ENCODE assay signal across 1 cellular context in the genomic region with DNA sequence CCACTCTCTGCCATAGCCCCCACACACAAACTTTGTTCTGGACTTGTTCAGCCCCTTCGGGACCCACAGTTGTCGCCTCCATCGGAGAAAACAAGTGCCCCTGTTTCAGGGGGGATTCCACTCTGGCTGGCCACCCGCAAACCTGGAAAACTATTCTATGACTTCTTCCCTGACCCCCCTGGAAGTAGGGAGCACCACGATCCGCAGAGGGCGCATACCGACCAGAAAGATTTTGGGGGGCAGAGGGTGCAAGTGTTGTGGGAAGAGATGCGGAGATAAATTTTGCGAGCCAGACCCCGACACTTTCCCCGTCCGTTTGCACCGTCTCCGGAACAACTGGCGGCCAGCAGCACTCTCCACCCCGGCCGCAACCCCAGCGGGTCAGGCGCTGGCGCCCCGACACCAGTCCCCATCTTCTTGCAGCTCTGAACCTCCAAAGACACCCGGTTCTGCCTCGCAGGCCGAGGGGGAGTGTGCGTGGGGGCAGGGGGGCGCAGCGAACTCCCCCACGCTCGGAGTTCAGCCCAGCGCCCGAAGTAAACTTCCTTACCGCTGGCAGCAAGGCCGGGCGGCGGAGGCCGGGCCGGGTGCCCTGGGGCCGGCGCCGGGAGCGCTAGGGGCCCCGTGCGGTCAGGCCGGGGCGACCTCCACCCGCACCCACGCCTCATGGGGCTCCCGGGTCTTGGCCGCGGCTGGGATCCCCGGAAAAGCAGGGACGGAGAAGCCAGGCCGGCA.
A peak's percentile ranks its signal among the peaks of the same experiment; 100 is the strongest.
TF ChIP-seq lines count a peak whose summit lies in the region.

No MANE protein-coding gene starts in this region.

TF ChIP-seq in HepG2, 621 proteins besides CTCF, POLR2A, EP300 and RAD21 (continued from another document and continues in another):
- TF ChIP-seq, protein P1, sequence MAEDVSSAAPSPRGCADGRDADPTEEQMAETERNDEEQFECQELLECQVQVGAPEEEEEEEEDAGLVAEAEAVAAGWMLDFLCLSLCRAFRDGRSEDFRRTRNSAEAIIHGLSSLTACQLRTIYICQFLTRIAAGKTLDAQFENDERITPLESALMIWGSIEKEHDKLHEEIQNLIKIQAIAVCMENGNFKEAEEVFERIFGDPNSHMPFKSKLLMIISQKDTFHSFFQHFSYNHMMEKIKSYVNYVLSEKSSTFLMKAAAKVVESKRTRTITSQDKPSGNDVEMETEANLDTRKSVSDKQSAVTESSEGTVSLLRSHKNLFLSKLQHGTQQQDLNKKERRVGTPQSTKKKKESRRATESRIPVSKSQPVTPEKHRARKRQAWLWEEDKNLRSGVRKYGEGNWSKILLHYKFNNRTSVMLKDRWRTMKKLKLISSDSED (CRISPR knock-in tag; IDR thresholded peaks at IDR 0.05) = peak; percentile 62; the same call in 1 of the 2 replicates
- no peak for TF ChIP-seq TRIM24 (CRISPR knock-in tag; IDR thresholded peaks at IDR 0.05)
- TF ChIP-seq MTA1 (CRISPR knock-in tag; IDR thresholded peaks at IDR 0.05; ENCODE audit: borderline replicate concordance) = no peak
- TF ChIP-seq, protein P2, sequence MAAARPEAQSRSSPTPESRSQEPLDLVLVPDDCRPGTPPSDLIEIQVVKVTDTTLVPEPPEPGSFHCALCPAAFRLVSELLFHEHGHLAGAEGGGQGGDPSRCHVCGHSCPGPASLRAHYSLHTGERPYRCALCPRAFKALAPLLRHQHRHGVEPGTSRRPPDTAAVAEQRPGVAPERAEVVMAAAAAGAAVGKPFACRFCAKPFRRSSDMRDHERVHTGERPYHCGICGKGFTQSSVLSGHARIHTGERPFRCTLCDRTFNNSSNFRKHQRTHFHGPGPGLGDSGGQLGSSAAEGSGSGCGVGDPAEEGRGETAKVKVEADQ (CRISPR knock-in tag; IDR thresholded peaks at IDR 0.05; ENCODE audit: borderline replicate concordance) = no peak
- TF ChIP-seq MIER2 (CRISPR knock-in tag; IDR thresholded peaks at IDR 0.05) = no peak
- no peak for TF ChIP-seq FLYWCH1 (CRISPR knock-in tag; IDR thresholded peaks at IDR 0.05)
- TF ChIP-seq ZNF12 (CRISPR knock-in tag; IDR thresholded peaks at IDR 0.05) = no peak
- no peak for TF ChIP-seq PAWR (CRISPR knock-in tag; IDR thresholded peaks at IDR 0.05; ENCODE audit: borderline replicate concordance)
- TF ChIP-seq, protein P3, sequence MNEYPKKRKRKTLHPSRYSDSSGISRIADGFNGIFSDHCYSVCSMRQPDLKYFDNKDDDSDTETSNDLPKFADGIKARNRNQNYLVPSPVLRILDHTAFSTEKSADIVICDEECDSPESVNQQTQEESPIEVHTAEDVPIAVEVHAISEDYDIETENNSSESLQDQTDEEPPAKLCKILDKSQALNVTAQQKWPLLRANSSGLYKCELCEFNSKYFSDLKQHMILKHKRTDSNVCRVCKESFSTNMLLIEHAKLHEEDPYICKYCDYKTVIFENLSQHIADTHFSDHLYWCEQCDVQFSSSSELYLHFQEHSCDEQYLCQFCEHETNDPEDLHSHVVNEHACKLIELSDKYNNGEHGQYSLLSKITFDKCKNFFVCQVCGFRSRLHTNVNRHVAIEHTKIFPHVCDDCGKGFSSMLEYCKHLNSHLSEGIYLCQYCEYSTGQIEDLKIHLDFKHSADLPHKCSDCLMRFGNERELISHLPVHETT (CRISPR knock-in tag; conservative IDR thresholded peaks at IDR 0.05) = peak; percentile 58; the same call in 1 of the 2 replicates
- TF ChIP-seq ZMYM2 (CRISPR knock-in tag; IDR thresholded peaks at IDR 0.05) = no peak
- no peak for TF ChIP-seq KDM3A (CRISPR knock-in tag; IDR thresholded peaks at IDR 0.05; ENCODE audit: low read depth)
- no peak for TF ChIP-seq HOXA7 (CRISPR knock-in tag; IDR thresholded peaks at IDR 0.05)
- TF ChIP-seq ZNF552 (CRISPR knock-in tag; IDR thresholded peaks at IDR 0.05; ENCODE audit: borderline replicate concordance) = peak; percentile 43; the same call in 1 of the 2 replicates
- TF ChIP-seq, protein P4, sequence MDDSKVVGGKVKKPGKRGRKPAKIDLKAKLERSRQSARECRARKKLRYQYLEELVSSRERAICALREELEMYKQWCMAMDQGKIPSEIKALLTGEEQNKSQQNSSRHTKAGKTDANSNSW (CRISPR knock-in tag; IDR thresholded peaks at IDR 0.05; ENCODE audit: borderline replicate concordance) = no peak
- peak; percentile 42 for TF ChIP-seq HNRNPH1 (optimal IDR thresholded peaks at IDR 0.05; ENCODE audit: low read depth, low read length)
- TF ChIP-seq ZNF878 (CRISPR knock-in tag; IDR thresholded peaks at IDR 0.05) = 0 out of 2 replicates have a peak, but pooled peaks have one; percentile 21
- TF ChIP-seq, protein P5, sequence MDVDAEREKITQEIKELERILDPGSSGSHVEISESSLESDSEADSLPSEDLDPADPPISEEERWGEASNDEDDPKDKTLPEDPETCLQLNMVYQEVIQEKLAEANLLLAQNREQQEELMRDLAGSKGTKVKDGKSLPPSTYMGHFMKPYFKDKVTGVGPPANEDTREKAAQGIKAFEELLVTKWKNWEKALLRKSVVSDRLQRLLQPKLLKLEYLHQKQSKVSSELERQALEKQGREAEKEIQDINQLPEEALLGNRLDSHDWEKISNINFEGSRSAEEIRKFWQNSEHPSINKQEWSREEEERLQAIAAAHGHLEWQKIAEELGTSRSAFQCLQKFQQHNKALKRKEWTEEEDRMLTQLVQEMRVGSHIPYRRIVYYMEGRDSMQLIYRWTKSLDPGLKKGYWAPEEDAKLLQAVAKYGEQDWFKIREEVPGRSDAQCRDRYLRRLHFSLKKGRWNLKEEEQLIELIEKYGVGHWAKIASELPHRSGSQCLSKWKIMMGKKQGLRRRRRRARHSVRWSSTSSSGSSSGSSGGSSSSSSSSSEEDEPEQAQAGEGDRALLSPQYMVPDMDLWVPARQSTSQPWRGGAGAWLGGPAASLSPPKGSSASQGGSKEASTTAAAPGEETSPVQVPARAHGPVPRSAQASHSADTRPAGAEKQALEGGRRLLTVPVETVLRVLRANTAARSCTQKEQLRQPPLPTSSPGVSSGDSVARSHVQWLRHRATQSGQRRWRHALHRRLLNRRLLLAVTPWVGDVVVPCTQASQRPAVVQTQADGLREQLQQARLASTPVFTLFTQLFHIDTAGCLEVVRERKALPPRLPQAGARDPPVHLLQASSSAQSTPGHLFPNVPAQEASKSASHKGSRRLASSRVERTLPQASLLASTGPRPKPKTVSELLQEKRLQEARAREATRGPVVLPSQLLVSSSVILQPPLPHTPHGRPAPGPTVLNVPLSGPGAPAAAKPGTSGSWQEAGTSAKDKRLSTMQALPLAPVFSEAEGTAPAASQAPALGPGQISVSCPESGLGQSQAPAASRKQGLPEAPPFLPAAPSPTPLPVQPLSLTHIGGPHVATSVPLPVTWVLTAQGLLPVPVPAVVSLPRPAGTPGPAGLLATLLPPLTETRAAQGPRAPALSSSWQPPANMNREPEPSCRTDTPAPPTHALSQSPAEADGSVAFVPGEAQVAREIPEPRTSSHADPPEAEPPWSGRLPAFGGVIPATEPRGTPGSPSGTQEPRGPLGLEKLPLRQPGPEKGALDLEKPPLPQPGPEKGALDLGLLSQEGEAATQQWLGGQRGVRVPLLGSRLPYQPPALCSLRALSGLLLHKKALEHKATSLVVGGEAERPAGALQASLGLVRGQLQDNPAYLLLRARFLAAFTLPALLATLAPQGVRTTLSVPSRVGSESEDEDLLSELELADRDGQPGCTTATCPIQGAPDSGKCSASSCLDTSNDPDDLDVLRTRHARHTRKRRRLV (CRISPR knock-in tag; IDR thresholded peaks at IDR 0.05) = 0 out of 2 replicates have a peak, but pooled peaks have one; percentile 20
- TF ChIP-seq ZNF75D (CRISPR knock-in tag; IDR thresholded peaks at IDR 0.05; ENCODE audit: borderline replicate concordance) = no peak
- TF ChIP-seq, protein P6, sequence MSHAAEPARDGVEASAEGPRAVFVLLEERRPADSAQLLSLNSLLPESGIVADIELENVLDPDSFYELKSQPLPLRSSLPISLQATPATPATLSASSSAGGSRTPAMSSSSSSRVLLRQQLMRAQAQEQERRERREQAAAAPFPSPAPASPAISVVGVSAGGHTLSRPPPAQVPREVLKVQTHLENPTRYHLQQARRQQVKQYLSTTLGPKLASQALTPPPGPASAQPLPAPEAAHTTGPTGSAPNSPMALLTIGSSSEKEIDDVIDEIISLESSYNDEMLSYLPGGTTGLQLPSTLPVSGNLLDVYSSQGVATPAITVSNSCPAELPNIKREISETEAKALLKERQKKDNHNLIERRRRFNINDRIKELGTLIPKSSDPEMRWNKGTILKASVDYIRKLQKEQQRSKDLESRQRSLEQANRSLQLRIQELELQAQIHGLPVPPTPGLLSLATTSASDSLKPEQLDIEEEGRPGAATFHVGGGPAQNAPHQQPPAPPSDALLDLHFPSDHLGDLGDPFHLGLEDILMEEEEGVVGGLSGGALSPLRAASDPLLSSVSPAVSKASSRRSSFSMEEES (CRISPR knock-in tag; IDR thresholded peaks at IDR 0.05) = no peak
- no peak for TF ChIP-seq MED13 (CRISPR knock-in tag; IDR thresholded peaks at IDR 0.05)
- no peak for TF ChIP-seq GTF2F1 (IDR thresholded peaks at IDR 0.05; ENCODE audit: low read length)
- TF ChIP-seq ZNF790 (CRISPR knock-in tag; IDR thresholded peaks at IDR 0.05; ENCODE audit: borderline replicate concordance) = no peak; the same call in 1 of the 2 replicates
- TF ChIP-seq, protein P7, sequence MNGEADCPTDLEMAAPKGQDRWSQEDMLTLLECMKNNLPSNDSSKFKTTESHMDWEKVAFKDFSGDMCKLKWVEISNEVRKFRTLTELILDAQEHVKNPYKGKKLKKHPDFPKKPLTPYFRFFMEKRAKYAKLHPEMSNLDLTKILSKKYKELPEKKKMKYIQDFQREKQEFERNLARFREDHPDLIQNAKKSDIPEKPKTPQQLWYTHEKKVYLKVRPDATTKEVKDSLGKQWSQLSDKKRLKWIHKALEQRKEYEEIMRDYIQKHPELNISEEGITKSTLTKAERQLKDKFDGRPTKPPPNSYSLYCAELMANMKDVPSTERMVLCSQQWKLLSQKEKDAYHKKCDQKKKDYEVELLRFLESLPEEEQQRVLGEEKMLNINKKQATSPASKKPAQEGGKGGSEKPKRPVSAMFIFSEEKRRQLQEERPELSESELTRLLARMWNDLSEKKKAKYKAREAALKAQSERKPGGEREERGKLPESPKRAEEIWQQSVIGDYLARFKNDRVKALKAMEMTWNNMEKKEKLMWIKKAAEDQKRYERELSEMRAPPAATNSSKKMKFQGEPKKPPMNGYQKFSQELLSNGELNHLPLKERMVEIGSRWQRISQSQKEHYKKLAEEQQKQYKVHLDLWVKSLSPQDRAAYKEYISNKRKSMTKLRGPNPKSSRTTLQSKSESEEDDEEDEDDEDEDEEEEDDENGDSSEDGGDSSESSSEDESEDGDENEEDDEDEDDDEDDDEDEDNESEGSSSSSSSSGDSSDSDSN (CRISPR knock-in tag; IDR thresholded peaks at IDR 0.05) = peak; percentile 96
- no peak for TF ChIP-seq ZFP1 (CRISPR knock-in tag; IDR thresholded peaks at IDR 0.05)
- no peak for TF ChIP-seq ZC3H4 (CRISPR knock-in tag; IDR thresholded peaks at IDR 0.05; ENCODE audit: borderline replicate concordance)
- no peak for TF ChIP-seq HMG20A (CRISPR knock-in tag; IDR thresholded peaks at IDR 0.05; ENCODE audit: borderline replicate concordance)
- no peak for TF ChIP-seq TGIF2 (CRISPR knock-in tag; IDR thresholded peaks at IDR 0.05)
- peak; percentile 85 for TF ChIP-seq ASH2L (IDR thresholded peaks at IDR 0.05; ENCODE audit: insufficient read length, low read depth, low read length)
- no peak for TF ChIP-seq ZFYVE20 (CRISPR knock-in tag; IDR thresholded peaks at IDR 0.05; ENCODE audit: borderline replicate concordance, low read depth)
- TF ChIP-seq ZNF670 (CRISPR knock-in tag; IDR thresholded peaks at IDR 0.05; ENCODE audit: borderline replicate concordance) = peak; percentile 65; the same call in 1 of the 2 replicates
- TF ChIP-seq, protein P8, sequence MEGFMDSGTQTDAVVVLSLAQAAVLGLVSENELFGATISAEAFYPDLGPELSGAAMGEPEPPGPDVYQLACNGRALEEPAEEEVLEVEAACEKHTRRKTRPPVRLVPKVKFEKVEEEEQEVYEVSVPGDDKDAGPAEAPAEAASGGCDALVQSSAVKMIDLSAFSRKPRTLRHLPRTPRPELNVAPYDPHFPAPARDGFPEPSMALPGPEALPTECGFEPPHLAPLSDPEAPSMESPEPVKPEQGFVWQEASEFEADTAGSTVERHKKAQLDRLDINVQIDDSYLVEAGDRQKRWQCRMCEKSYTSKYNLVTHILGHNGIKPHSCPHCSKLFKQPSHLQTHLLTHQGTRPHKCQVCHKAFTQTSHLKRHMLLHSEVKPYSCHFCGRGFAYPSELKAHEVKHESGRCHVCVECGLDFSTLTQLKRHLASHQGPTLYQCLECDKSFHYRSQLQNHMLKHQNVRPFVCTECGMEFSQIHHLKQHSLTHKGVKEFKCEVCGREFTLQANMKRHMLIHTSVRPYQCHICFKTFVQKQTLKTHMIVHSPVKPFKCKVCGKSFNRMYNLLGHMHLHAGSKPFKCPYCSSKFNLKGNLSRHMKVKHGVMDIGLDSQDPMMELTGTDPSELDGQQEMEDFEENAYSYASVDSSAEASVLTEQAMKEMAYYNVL (CRISPR knock-in tag; IDR thresholded peaks at IDR 0.05; ENCODE audit: borderline replicate concordance) = 0 out of 2 replicates have a peak, but pooled peaks have one; percentile 42
- no peak for TF ChIP-seq ZBTB38 (CRISPR knock-in tag; IDR thresholded peaks at IDR 0.05)
- TF ChIP-seq, protein P9, sequence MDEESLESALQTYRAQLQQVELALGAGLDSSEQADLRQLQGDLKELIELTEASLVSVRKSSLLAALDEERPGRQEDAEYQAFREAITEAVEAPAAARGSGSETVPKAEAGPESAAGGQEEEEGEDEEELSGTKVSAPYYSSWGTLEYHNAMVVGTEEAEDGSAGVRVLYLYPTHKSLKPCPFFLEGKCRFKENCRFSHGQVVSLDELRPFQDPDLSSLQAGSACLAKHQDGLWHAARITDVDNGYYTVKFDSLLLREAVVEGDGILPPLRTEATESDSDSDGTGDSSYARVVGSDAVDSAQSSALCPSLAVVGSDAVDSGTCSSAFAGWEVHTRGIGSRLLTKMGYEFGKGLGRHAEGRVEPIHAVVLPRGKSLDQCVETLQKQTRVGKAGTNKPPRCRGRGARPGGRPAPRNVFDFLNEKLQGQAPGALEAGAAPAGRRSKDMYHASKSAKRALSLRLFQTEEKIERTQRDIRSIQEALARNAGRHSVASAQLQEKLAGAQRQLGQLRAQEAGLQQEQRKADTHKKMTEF (CRISPR knock-in tag; IDR thresholded peaks at IDR 0.05) = 0 out of 2 replicates have a peak, but pooled peaks have one; percentile 2
- no peak for TF ChIP-seq ZBTB3 (CRISPR knock-in tag; IDR thresholded peaks at IDR 0.05; ENCODE audit: borderline replicate concordance, low read depth)
- TF ChIP-seq, protein P10, sequence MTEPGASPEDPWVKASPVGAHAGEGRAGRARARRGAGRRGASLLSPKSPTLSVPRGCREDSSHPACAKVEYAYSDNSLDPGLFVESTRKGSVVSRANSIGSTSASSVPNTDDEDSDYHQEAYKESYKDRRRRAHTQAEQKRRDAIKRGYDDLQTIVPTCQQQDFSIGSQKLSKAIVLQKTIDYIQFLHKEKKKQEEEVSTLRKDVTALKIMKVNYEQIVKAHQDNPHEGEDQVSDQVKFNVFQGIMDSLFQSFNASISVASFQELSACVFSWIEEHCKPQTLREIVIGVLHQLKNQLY (CRISPR knock-in tag; IDR thresholded peaks at IDR 0.05) = no peak
- TF ChIP-seq KMT2A (CRISPR knock-in tag; IDR thresholded peaks at IDR 0.05) = peak; percentile 38; the same call in 1 of the 2 replicates
- TF ChIP-seq, protein P11, sequence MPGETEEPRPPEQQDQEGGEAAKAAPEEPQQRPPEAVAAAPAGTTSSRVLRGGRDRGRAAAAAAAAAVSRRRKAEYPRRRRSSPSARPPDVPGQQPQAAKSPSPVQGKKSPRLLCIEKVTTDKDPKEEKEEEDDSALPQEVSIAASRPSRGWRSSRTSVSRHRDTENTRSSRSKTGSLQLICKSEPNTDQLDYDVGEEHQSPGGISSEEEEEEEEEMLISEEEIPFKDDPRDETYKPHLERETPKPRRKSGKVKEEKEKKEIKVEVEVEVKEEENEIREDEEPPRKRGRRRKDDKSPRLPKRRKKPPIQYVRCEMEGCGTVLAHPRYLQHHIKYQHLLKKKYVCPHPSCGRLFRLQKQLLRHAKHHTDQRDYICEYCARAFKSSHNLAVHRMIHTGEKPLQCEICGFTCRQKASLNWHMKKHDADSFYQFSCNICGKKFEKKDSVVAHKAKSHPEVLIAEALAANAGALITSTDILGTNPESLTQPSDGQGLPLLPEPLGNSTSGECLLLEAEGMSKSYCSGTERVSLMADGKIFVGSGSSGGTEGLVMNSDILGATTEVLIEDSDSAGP (CRISPR knock-in tag; IDR thresholded peaks at IDR 0.05; ENCODE audit: borderline replicate concordance) = no peak; the same call in 1 of the 2 replicates
